In genomic region chr15:74889882-74890768, GRCh38 we compare ENCODE assay signal across 8 cellular contexts. TPM values are rescaled to one million over a fixed set of nuclear protein-coding genes. Genes with fewer than 3 reads are reported as not detected.
A peak's percentile ranks its signal among the peaks of the same experiment; 100 is the strongest.
DNase-seq lines count a peak whose midpoint lies in the region; ATAC-seq, FAIRE-seq and TF ChIP-seq lines count a peak whose summit lies in the region.

TSS of gene MPI (plus strand) at chr15:74890042. CDS start at chr15:74890074, 32 bp downstream.

- no peak for FAIRE-seq in urothelium cell line (lab: Jason Lieb, UNC)

- no peaks in the 10 kb centered on the region for H3K27me3 ChIP-seq in ascending aorta
- no peaks in the 10 kb centered on the region for H3K27me3 ChIP-seq in right cardiac atrium (ENCODE audit: control insufficient read depth, insufficient read depth)

- H3K4me1 ChIP-seq in ascending aorta, result peaks cover 4 to 13% of the 10 kb centered on the region in 2 donors
- peaks cover 11% of the 10 kb centered on the region for H3K4me1 ChIP-seq in right cardiac atrium (ENCODE audit: control insufficient read depth, insufficient read depth, low read length)

- no peak for TF ChIP-seq CTCF in GM13976 (IDR thresholded peaks at IDR 0.05; ENCODE audit: borderline replicate concordance, control extremely low read depth, extremely low read depth, insufficient read depth, missing control alignments)
- TF ChIP-seq CTCF in ascending aorta (IDR thresholded peaks at IDR 0.05), result no peak

- DNase-seq in GM13976 (ENCODE audit: low spot score), result peak; percentile 97
- DNase-seq in NCI-H1694 (lab: John Stamatoyannopoulos, UW), result peak; percentile 77
- DNase-seq in T-helper 9 cell, result peak; percentile 80
- peak; percentile 47 to 89 for DNase-seq in ascending aorta (ENCODE audit: low spot score in 2 of 2)
- peak; percentile 87 to 95 (median 93) for DNase-seq in right cardiac atrium
- peak; percentile 85 for DNase-seq in putamen (ENCODE audit: low spot score)
- peak; percentile 91 for DNase-seq in urothelium cell line (ENCODE audit: low spot score)

- peak; percentile 83 for ATAC-seq in HG02763 (IDR thresholded peaks at IDR 0.05; ENCODE audit: unreplicated experiment)
- peak; percentile 97 for ATAC-seq in right cardiac atrium

- 1% methylated on average over 48 of the region's 48 CpGs for WGBS in right cardiac atrium

- in situ Hi-C loops in GM13976 (cut with MboI; ENCODE audit: low sequenced_read_pairs, unreplicated experiment), result no loop called here

- peaks cover 4 to 11% of the 10 kb centered on the region in 2 donors for H3K36me3 ChIP-seq in ascending aorta

- H3K27ac ChIP-seq in ascending aorta, result peak within 1 kb of the TSS; percentile 70 to 76
- peak within 1 kb of the TSS; percentile 40 for H3K27ac ChIP-seq in right cardiac atrium (ENCODE audit: low read length)

- H3K4me3 ChIP-seq in ascending aorta, result peak within 1 kb of the TSS; percentile 76 to 85
- peak within 1 kb of the TSS; percentile 52 for H3K4me3 ChIP-seq in right cardiac atrium (ENCODE audit: low read length)

- H3K9me3 ChIP-seq in ascending aorta, result no peaks in the 10 kb centered on the region
- no peaks in the 10 kb centered on the region for H3K9me3 ChIP-seq in right cardiac atrium (ENCODE audit: control insufficient read depth, low read length)

- intact Hi-C loops in ascending aorta (cut with DNase I), result loop anchor here (1.0 kb wide), 2 partner anchors 16 to 17 kb away; partner anchors contain the start of genes FAM219B and SCAMP2
- intact Hi-C loops in right cardiac atrium (cut with DNase I), result loop anchor here in 1 of 4 donors (10.0 kb wide), 1 partner anchor 45 kb away; the partner anchor contains the start of gene ULK3

RNA-seq across cellular contexts. Expression of gene MPI, which starts in this region (rescaled TPM):
- total RNA-seq in ascending aorta (118 TPM), right cardiac atrium (10 to 100 TPM; 39.1 to 59.8 (median 47.7) TPM)
- polyA plus RNA-seq in right cardiac atrium, result 47.9 TPM

Comparison
In these comparisons a context has a peak if more than half of its experiments do, and no peak if none do; other contexts are left out.
1. Peak in every context shown above with its lines: DNase-seq, ATAC-seq, H3K4me3 ChIP-seq and H3K27ac ChIP-seq.